Comparison of ENCODE assay signal across 1 cellular context in the genomic region with DNA sequence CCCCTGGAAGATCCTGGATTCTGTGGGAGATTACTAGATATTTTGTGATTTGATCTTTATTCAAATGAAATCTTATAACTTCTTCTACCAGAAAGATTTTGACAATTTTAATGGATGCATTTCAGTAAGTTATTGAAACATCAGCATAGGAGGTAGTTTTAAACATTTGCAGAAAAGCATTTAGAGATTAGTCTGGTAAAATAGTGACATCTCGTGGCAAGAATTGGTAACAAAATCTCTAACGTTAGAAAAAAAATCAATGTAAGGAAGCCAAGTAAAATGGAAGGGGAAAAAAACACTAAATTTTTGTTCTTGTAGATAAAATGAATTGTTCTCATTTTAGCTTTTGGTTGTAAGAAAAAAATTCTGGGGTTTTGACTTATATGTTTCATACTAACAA.
TF ChIP-seq lines count a peak whose summit lies in the region.

No MANE protein-coding gene starts in this region.

TF ChIP-seq in K562, 482 proteins besides CTCF, POLR2A, EP300 and RAD21 (continued from another document):
- TF ChIP-seq, protein P1, sequence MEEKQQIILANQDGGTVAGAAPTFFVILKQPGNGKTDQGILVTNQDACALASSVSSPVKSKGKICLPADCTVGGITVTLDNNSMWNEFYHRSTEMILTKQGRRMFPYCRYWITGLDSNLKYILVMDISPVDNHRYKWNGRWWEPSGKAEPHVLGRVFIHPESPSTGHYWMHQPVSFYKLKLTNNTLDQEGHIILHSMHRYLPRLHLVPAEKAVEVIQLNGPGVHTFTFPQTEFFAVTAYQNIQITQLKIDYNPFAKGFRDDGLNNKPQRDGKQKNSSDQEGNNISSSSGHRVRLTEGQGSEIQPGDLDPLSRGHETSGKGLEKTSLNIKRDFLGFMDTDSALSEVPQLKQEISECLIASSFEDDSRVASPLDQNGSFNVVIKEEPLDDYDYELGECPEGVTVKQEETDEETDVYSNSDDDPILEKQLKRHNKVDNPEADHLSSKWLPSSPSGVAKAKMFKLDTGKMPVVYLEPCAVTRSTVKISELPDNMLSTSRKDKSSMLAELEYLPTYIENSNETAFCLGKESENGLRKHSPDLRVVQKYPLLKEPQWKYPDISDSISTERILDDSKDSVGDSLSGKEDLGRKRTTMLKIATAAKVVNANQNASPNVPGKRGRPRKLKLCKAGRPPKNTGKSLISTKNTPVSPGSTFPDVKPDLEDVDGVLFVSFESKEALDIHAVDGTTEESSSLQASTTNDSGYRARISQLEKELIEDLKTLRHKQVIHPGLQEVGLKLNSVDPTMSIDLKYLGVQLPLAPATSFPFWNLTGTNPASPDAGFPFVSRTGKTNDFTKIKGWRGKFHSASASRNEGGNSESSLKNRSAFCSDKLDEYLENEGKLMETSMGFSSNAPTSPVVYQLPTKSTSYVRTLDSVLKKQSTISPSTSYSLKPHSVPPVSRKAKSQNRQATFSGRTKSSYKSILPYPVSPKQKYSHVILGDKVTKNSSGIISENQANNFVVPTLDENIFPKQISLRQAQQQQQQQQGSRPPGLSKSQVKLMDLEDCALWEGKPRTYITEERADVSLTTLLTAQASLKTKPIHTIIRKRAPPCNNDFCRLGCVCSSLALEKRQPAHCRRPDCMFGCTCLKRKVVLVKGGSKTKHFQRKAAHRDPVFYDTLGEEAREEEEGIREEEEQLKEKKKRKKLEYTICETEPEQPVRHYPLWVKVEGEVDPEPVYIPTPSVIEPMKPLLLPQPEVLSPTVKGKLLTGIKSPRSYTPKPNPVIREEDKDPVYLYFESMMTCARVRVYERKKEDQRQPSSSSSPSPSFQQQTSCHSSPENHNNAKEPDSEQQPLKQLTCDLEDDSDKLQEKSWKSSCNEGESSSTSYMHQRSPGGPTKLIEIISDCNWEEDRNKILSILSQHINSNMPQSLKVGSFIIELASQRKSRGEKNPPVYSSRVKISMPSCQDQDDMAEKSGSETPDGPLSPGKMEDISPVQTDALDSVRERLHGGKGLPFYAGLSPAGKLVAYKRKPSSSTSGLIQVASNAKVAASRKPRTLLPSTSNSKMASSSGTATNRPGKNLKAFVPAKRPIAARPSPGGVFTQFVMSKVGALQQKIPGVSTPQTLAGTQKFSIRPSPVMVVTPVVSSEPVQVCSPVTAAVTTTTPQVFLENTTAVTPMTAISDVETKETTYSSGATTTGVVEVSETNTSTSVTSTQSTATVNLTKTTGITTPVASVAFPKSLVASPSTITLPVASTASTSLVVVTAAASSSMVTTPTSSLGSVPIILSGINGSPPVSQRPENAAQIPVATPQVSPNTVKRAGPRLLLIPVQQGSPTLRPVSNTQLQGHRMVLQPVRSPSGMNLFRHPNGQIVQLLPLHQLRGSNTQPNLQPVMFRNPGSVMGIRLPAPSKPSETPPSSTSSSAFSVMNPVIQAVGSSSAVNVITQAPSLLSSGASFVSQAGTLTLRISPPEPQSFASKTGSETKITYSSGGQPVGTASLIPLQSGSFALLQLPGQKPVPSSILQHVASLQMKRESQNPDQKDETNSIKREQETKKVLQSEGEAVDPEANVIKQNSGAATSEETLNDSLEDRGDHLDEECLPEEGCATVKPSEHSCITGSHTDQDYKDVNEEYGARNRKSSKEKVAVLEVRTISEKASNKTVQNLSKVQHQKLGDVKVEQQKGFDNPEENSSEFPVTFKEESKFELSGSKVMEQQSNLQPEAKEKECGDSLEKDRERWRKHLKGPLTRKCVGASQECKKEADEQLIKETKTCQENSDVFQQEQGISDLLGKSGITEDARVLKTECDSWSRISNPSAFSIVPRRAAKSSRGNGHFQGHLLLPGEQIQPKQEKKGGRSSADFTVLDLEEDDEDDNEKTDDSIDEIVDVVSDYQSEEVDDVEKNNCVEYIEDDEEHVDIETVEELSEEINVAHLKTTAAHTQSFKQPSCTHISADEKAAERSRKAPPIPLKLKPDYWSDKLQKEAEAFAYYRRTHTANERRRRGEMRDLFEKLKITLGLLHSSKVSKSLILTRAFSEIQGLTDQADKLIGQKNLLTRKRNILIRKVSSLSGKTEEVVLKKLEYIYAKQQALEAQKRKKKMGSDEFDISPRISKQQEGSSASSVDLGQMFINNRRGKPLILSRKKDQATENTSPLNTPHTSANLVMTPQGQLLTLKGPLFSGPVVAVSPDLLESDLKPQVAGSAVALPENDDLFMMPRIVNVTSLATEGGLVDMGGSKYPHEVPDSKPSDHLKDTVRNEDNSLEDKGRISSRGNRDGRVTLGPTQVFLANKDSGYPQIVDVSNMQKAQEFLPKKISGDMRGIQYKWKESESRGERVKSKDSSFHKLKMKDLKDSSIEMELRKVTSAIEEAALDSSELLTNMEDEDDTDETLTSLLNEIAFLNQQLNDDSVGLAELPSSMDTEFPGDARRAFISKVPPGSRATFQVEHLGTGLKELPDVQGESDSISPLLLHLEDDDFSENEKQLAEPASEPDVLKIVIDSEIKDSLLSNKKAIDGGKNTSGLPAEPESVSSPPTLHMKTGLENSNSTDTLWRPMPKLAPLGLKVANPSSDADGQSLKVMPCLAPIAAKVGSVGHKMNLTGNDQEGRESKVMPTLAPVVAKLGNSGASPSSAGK (IDR thresholded peaks at IDR 0.05): no peak
- TF ChIP-seq POU5F1 (IDR thresholded peaks at IDR 0.05; ENCODE audit: borderline replicate concordance, low read depth, low read length, partially characterized antibody) (no peak), SMC3 (conservative IDR thresholded peaks at IDR 0.05; ENCODE audit: insufficient read depth, low read depth, low read length) (peak; percentile 50; the same call in 1 of the 2 replicates)
